23 cellular contexts compared by ENCODE assay signal in the genomic region with DNA sequence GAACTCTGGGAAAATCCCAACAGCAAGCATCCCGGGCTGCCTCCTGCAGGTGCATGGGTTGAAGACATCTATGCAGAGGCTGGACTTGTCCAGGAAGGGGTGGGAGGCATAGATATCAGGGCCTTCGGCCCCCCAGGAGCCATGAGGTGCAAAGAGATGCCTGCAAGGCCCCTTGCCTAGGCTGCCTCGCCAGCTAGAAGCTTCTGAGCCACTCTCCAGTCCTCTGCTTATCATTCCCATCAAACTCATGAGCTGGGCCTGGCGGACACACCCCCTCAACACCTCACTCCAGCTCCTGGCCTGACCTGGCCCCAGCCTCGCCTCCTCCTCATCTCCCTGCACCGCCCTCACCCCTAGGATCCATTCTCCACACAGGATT.
"Had no signal": no experiment of that assay in that cellular context is flagged by ENCODE, and none has a peak within 500 bp of the region (broad histone marks: within the 10 kb centered on the region; RNA-seq: fewer than 3 reads in every experiment).

No MANE protein-coding gene starts in this region.

- ATAC-seq: activated CD4-positive, alpha-beta T cell treated with anti-CD3 and anti-CD28 coated beads for 36 hours; activated naive CD8-positive, alpha-beta T cell treated with anti-CD3 and anti-CD28 coated beads, Interleukin-2, amount 50 U/mL, for 24 hours; activated T-cell treated with anti-CD3 and anti-CD28 coated beads, Interleukin-2, amount 50 U/mL, for 4 hours; left lobe of liver; lower lobe of right lung; naive thymus-derived CD4-positive, alpha-beta T cell; T-helper 17 cell had no signal

- H3K27me3 Mint-ChIP-seq: activated CD4-positive, alpha-beta T cell treated with anti-CD3 and anti-CD28 coated beads for 36 hours; activated naive CD8-positive, alpha-beta T cell treated with anti-CD3 and anti-CD28 coated beads, Interleukin-2, amount 50 U/mL, for 24 hours had no signal

- H3K27me3 ChIP-seq: heart right ventricle, stomach, transverse colon, uterus had no signal

- H3K27ac Mint-ChIP-seq: activated B cell treated with CpG ODN at 0.5 μM for 24 hours; activated CD4-positive, alpha-beta T cell treated with anti-CD3 and anti-CD28 coated beads for 36 hours; activated naive CD8-positive, alpha-beta T cell treated with anti-CD3 and anti-CD28 coated beads, Interleukin-2, amount 50 U/mL, for 24 hours; activated T-helper 2 cell treated with anti-CD3 and anti-CD28 coated beads, Interferon-gamma antibody, Interleukin-2, Interleukin-4, amounts not matched to agents 10 μg/mL and 5 μg/mL and 100 μg/mL, durations not matched to agents 14 hours and 24 hours and 36 hours; dendritic cell treated with granulocyte-macrophage colony-stimulating factor and Interleukin-4, amounts not matched to agents 40 ng/mL and 50 ng/mL, for 4 days had no signal

- DNase-seq: activated B cell treated with CpG ODN at 0.5 μM for 24 hours; activated CD4-positive, alpha-beta T cell treated with anti-CD3 and anti-CD28 coated beads for 36 hours; activated CD4-positive, alpha-beta T cell treated with anti-CD3 and anti-CD28 coated beads, Interleukin-2, amount 50 U/mL, for 48 hours; activated CD8-positive, alpha-beta memory T cell treated with anti-CD3 and anti-CD28 coated beads, Interleukin-2, amount 50 U/mL, for 48 hours; activated naive CD4-positive, alpha-beta T cell; activated naive CD8-positive, alpha-beta T cell treated with anti-CD3 and anti-CD28 coated beads, Interleukin-2, amount 50 U/mL, for 24 hours; activated T-cell treated with anti-CD3 and anti-CD28 coated beads, Interleukin-2, amount 50 U/mL, for 4 hours; effector CD8-positive, alpha-beta T cell; erythroblast; foreskin fibroblast; heart right ventricle; lower lobe of right lung; naive thymus-derived CD4-positive, alpha-beta T cell; stimulated activated CD4-positive, alpha-beta T cell treated with anti-CD3 and anti-CD28 coated beads, Interleukin-12 subunit alpha, Interleukin-12 subunit beta, amount 100 ng/mL, for 4 hours; stimulated activated CD4-positive, alpha-beta T cell treated with anti-CD3 and anti-CD28 coated beads, Interleukin-4, amount 100 ng/mL, for 4 hours; stomach; T-helper 17 cell; transverse colon; uterus had no signal

- H3K9me3 ChIP-seq: heart right ventricle, lower lobe of right lung, stomach, transverse colon, uterus had no signal

- H3K27ac ChIP-seq: heart right ventricle, lower lobe of right lung, stomach, transverse colon, uterus had no signal

- H3K4me3 ChIP-seq: heart right ventricle, lower lobe of right lung, stomach, transverse colon, uterus had no signal

- H3K4me1 ChIP-seq: uterus had no signal

- H3K4me1 Mint-ChIP-seq: activated B cell treated with CpG ODN at 0.5 μM for 24 hours had no signal

- H3K9me3 Mint-ChIP-seq: activated B cell treated with CpG ODN at 0.5 μM for 24 hours; activated naive CD8-positive, alpha-beta T cell treated with anti-CD3 and anti-CD28 coated beads, Interleukin-2, amount 50 U/mL, for 24 hours; activated T-cell treated with anti-CD3 and anti-CD28 coated beads, Interleukin-2, amount 50 U/mL, for 4 hours; activated T-helper 2 cell treated with anti-CD3 and anti-CD28 coated beads, Interferon-gamma antibody, Interleukin-2, Interleukin-4, amounts not matched to agents 10 μg/mL and 5 μg/mL and 100 μg/mL, durations not matched to agents 14 hours and 24 hours and 36 hours; dendritic cell treated with granulocyte-macrophage colony-stimulating factor and Interleukin-4, amounts not matched to agents 40 ng/mL and 50 ng/mL, for 4 days; naive thymus-derived CD4-positive, alpha-beta T cell; neural crest cell had no signal

- H3K4me3 Mint-ChIP-seq: activated B cell treated with CpG ODN at 0.5 μM for 24 hours; activated CD4-positive, alpha-beta T cell treated with anti-CD3 and anti-CD28 coated beads for 36 hours; activated naive CD8-positive, alpha-beta T cell treated with anti-CD3 and anti-CD28 coated beads, Interleukin-2, amount 50 U/mL, for 24 hours; activated T-cell treated with anti-CD3 and anti-CD28 coated beads, Interleukin-2, amount 50 U/mL, for 4 hours; dendritic cell treated with granulocyte-macrophage colony-stimulating factor and Interleukin-4, amounts not matched to agents 40 ng/mL and 50 ng/mL, for 4 days; naive thymus-derived CD4-positive, alpha-beta T cell; neural crest cell; T-helper 17 cell had no signal

- H3K36me3 ChIP-seq: heart right ventricle, lower lobe of right lung, stomach, transverse colon, uterus had no signal

- H3K36me3 Mint-ChIP-seq: naive thymus-derived CD4-positive, alpha-beta T cell had no signal
